9 cellular contexts compared by ENCODE assay signal in genomic region chr5:160398806-160399205, GRCh38. TPM values are rescaled to one million over a fixed set of nuclear protein-coding genes. Genes with fewer than 3 reads are reported as not detected.
DNase-seq lines count a peak whose midpoint lies in the region; ATAC-seq and TF ChIP-seq lines count a peak whose summit lies in the region.
"Had no signal": no experiment of that assay in that cellular context is flagged by ENCODE, and none has a peak within 500 bp of the region (broad histone marks: within the 10 kb centered on the region; RNA-seq: fewer than 3 reads in every experiment).

No MANE protein-coding gene starts in this region.

- no peak overlapping the region for H2AFZ ChIP-seq in KMS-11 (ENCODE audit: low read depth)
- no peak overlapping the region for H2AFZ ChIP-seq in mammary epithelial cell (ENCODE audit: low read depth, low read length)

- no peaks in the 10 kb centered on the region for H3K27me3 Mint-ChIP-seq in naive B cell

- POLR2A ChIA-PET in BJ (lab: Charles Lee) (no interaction called here), RWPE1 (lab: Yijun Ruan, JAX; ENCODE audit: low non-redundant PET) (no interaction called here)

- DNase-seq in BJ (ENCODE audit: low read depth) (no peak), mammary epithelial cell (no peak), naive B cell (no peak), medulla oblongata (ENCODE audit: extremely low spot score) (no peak), RWPE1 (ENCODE audit: low spot score) (no peak)
- DNase-seq: T-helper 9 cell had no signal

- no TSS peak for BruUV-seq in mammary epithelial cell (replicated peaks; lab: Mats Ljungman, UMichigan)

- H3K4me2 ChIP-seq in KMS-11 (peak overlapping the region; percentile 91), mammary epithelial cell (ENCODE audit: insufficient read depth, low read depth, low read length) (peak overlapping the region; percentile 81)

- H3K36me3 ChIP-seq in BJ (ENCODE audit: control insufficient read depth, insufficient read depth, low read length) (peaks cover 3% of the 10 kb centered on the region; the same call in 1 of the 2 replicates), KMS-11 (ENCODE audit: insufficient read depth) (no peaks in the 10 kb centered on the region), mammary epithelial cell (ENCODE audit: insufficient read depth, low read length) (peaks cover 8% of the 10 kb centered on the region)

- H3K79me2 ChIP-seq in KMS-11 (ENCODE audit: insufficient read depth, low read depth), result no peaks in the 10 kb centered on the region
- peaks cover 23% of the 10 kb centered on the region for H3K79me2 ChIP-seq in mammary epithelial cell (ENCODE audit: insufficient read depth, low read length)

- dilution Hi-C loops in mammary epithelial cell (cut with HindIII; ENCODE audit: low sequenced_read_pairs), result no loop called here

- H4K20me1 ChIP-seq in KMS-11 (ENCODE audit: insufficient read depth), result no peaks in the 10 kb centered on the region
- no peaks in the 10 kb centered on the region for H4K20me1 ChIP-seq in mammary epithelial cell (ENCODE audit: insufficient read depth, low read length)

- H3K4me3 Mint-ChIP-seq in naive B cell, result peak overlapping the region in 6 of 8 donors; percentile 92 to 97 (median 94)

- no peaks in the 10 kb centered on the region for H3K9me3 ChIP-seq in mammary epithelial cell (replicated peaks; ENCODE audit: insufficient read depth, low read length)

- WGBS in mammary epithelial cell (ENCODE audit: low coverage, missing lambda C conversion rate), result 34% methylated on average over 4 of the region's 4 CpGs

- TF ChIP-seq CTCF in BJ (IDR thresholded peaks at IDR 0.05; ENCODE audit: insufficient read depth, low read depth, low read length) (no peak), KMS-11 (conservative IDR thresholded peaks at IDR 0.05; ENCODE audit: low read depth, low read length) (no peak), mammary epithelial cell (conservative IDR thresholded peaks at IDR 0.05 in 1 of 2, IDR thresholded peaks at IDR 0.05 in 1 of 2; ENCODE audit: extremely low read depth in 1 of 2, insufficient read depth in 1 of 2, low read depth in 1 of 2, low read length in 2 of 2) (no peak), RWPE1 (conservative IDR thresholded peaks at IDR 0.05; ENCODE audit: low read depth) (no peak)

- in situ Hi-C loops in mammary epithelial cell (cut with MboI; ENCODE audit: low sequenced_read_pairs in 2 of 2), result no loop called here

- no peaks in the 10 kb centered on the region for H3K9me3 Mint-ChIP-seq in naive B cell

- H3K9ac ChIP-seq in KMS-11 (no peak overlapping the region), mammary epithelial cell (ENCODE audit: insufficient read depth, low read length) (peak overlapping the region; percentile 87)

- H3K27ac ChIP-seq in KMS-11 (no peak overlapping the region), mammary epithelial cell (ENCODE audit: insufficient read depth, low read depth, low read length) (peak overlapping the region; percentile 81), RWPE1 (no peak overlapping the region)

- ATAC-seq in naive B cell (ENCODE audit: low read depth in 2 of 2) (no peak), HG03442 (IDR thresholded peaks at IDR 0.05; ENCODE audit: unreplicated experiment) (no peak), HG02852 (IDR thresholded peaks at IDR 0.05; ENCODE audit: unreplicated experiment) (no peak)

- H3K4me3 ChIP-seq in BJ (ENCODE audit: low read depth, low read length), result peak overlapping the region; percentile 70
- no peak overlapping the region for H3K4me3 ChIP-seq in KMS-11 (IDR thresholded peaks at IDR 0.05; ENCODE audit: insufficient read depth, low read depth, low read length)
- peak overlapping the region; percentile 2 to 77 (median 71) for H3K4me3 ChIP-seq in mammary epithelial cell (replicated peaks in 1 of 3; ENCODE audit: insufficient read depth in 1 of 3, low read depth in 2 of 3, low read length in 3 of 3)

- H3K4me1 Mint-ChIP-seq in naive B cell, result peaks cover 13 to 15% (median 14%) of the 10 kb centered on the region in 3 donors

- H3K27ac Mint-ChIP-seq in naive B cell, result no peak overlapping the region

- H3K36me3 Mint-ChIP-seq in naive B cell, result peaks cover 10 to 14% of the 10 kb centered on the region in 2 donors

- peaks cover 6% of the 10 kb centered on the region for H3K4me1 ChIP-seq in KMS-11 (ENCODE audit: low read depth, poor library complexity, severe bottlenecking)
- peaks cover 9% of the 10 kb centered on the region for H3K4me1 ChIP-seq in mammary epithelial cell (ENCODE audit: insufficient read depth, low read length)

- intact Hi-C loops in mammary epithelial cell (cut with micrococcal nuclease), result loop anchor here (10.0 kb wide), 1 partner anchor 314 kb away; no protein-coding TSS in a partner anchor

- H3K27me3 ChIP-seq in BJ (ENCODE audit: control insufficient read depth, insufficient read depth, low read length) (no peaks in the 10 kb centered on the region), KMS-11 (ENCODE audit: insufficient read depth, low read depth) (no peaks in the 10 kb centered on the region), mammary epithelial cell (ENCODE audit: insufficient read depth, low read length) (no peaks in the 10 kb centered on the region)

- CTCF ChIA-PET in BJ (lab: Yijun Ruan, JAX) (no interaction called here), mammary epithelial cell (lab: Charles Lee; ENCODE audit: low non-redundant PET) (interaction anchor here (0.7 kb wide), 1 partner anchor 377 kb away, joined by 8 read pairs; no protein-coding TSS in a partner anchor), RWPE1 (lab: Yijun Ruan, JAX) (interaction anchor here (1.4 to 2.2 kb wide), 2 partner anchors 8 to 377 kb away, joined by 5 to 10 read pairs; no protein-coding TSS in a partner anchor)

RNA-seq across cellular contexts. Expression of gene FAM200C, which starts 1.0 kb away (rescaled TPM):
- polyA plus RNA-seq in BJ (2011; rRNA removed) (1.6 and 2.9 TPM in 2 replicates), mammary epithelial cell (1.3 TPM), naive B cell (ENCODE audit: low read depth in 6 of 6) (under 1 TPM in 4 of 6 donors, not detected in 2; 0.22 to 0.53 (median 0.39) TPM)
- polyA minus RNA-seq in BJ (2011; rRNA and poly(A)+ RNA removed), result 1.3 and 1.6 TPM in 2 replicates
- 1 to 10 TPM; 1.6 to 2.8 TPM for total RNA-seq in mammary epithelial cell
- polyA minus RNA-seq in mammary epithelial cell, result not detected

RNA-seq across cellular contexts. Expression of gene SLU7, which starts 20.1 kb away (rescaled TPM):
- polyA plus RNA-seq in BJ (2011; rRNA removed), result 12.5 and 28.2 TPM in 2 replicates
- 8.1 and 8.2 TPM in 2 replicates for polyA minus RNA-seq in BJ (2011; rRNA and poly(A)+ RNA removed)
- total RNA-seq in mammary epithelial cell, result 10 to 100 TPM; 38.3 to 38.7 TPM
- polyA plus RNA-seq in mammary epithelial cell, result 21.4 TPM
- 34.9 TPM for polyA minus RNA-seq in mammary epithelial cell
- 100 to 1,000 TPM in 2 of 6 donors, 10 to 100 TPM in 4; 83.6 to 115 (median 94.8) TPM for polyA plus RNA-seq in naive B cell (ENCODE audit: low read depth in 6 of 6)

RNA-seq across cellular contexts. Expression of gene PTTG1, which starts 22.8 kb away (rescaled TPM):
- polyA plus RNA-seq in BJ (2011; rRNA removed) (59.3 and 109 TPM in 2 replicates), mammary epithelial cell (381 TPM), naive B cell (ENCODE audit: low read depth in 6 of 6) (10 to 100 TPM in 5 of 6 donors, 1 to 10 TPM in 1; 2.6 to 17.2 (median 12.2) TPM)
- 13.8 and 16.1 TPM in 2 replicates for polyA minus RNA-seq in BJ (2011; rRNA and poly(A)+ RNA removed)
- 100 to 1,000 TPM in 1 of 2 donors, 10 to 100 TPM in 1; 28.5 to 106 TPM for total RNA-seq in mammary epithelial cell
- 53.7 TPM for polyA minus RNA-seq in mammary epithelial cell

RNA-seq across cellular contexts. Expression of gene C1QTNF2, which starts 28.4 kb away (rescaled TPM):
- 0.69 and 0.98 TPM in 2 replicates for polyA plus RNA-seq in BJ (2011; rRNA removed)
- polyA minus RNA-seq in BJ (2011; rRNA and poly(A)+ RNA removed), result 0.51 and 0.90 TPM in 2 replicates
- total RNA-seq in mammary epithelial cell, result under 1 TPM in 1 of 2 donors, not detected in 1; 0.33 TPM
- 0.28 TPM for polyA plus RNA-seq in mammary epithelial cell
- polyA minus RNA-seq in mammary epithelial cell, result not detected
- not detected for polyA plus RNA-seq in naive B cell (ENCODE audit: low read depth in 6 of 6)
